14 cellular contexts compared by ENCODE assay signal in the genomic region with DNA sequence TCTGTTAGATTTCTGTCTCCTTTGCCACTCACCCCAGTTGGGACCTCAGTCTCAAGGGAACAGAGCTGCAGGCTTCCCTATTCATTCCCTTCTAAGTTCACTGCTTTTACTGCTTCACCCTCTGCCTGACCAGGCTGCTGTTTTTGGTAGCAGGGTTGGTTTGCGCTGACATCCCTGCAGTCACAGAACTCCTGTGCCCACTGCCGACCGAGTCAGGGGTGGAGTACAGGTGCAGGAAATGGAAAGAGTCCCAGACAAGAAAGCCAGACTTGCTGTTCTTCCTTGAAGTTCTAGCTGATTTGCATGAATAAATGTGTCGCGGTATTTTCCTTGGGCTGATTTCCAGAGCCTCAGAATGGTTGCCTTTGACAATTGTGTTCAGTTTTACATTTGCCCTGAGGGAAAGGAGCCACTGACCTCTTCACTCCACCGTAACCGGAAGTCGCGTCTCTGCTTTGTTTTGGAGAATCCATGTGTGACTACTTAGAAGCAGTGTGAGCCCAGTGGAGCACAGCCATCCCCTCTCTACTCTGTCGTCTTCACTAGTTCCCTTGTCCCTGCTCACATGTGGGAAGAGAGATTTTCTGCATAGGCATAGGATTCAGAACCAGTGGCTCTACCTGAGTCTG.
DNase-seq lines count a peak whose midpoint lies in the region; ATAC-seq and TF ChIP-seq lines count a peak whose summit lies in the region.
"Had no signal": no experiment of that assay in that cellular context is flagged by ENCODE, and none has a peak within 500 bp of the region (broad histone marks: within the 10 kb centered on the region; RNA-seq: fewer than 3 reads in every experiment).

No MANE protein-coding gene starts in this region.

- POLR2A ChIA-PET in activated CD4-positive, alpha-beta T cell treated with anti-CD3 and anti-CD28 coated beads for 36 hours (lab: Charles Lee): no interaction called here
- POLR2A ChIA-PET in OCI-LY7 (lab: Charles Lee): interaction anchor here (0.6 kb wide), 1 partner anchor 14 kb away, joined by 3 read pairs; no protein-coding TSS in a partner anchor

- peaks cover 60% of the 10 kb centered on the region for H3K36me3 ChIP-seq in OCI-LY7 (ENCODE audit: insufficient read depth, low read length)
- H3K36me3 ChIP-seq in thyroid gland: peaks cover 10% of the 10 kb centered on the region in 2 donors
- peaks cover 0 to 34% of the 10 kb centered on the region in 2 donors for H3K36me3 ChIP-seq in vagina

- H3K9me2 ChIP-seq in OCI-LY7 (ENCODE audit: insufficient read depth, low read length): no peaks in the 10 kb centered on the region

- ATAC-seq in activated CD4-positive, alpha-beta T cell treated with anti-CD3 and anti-CD28 coated beads for 36 hours: no peak
- ATAC-seq in HG03460 (IDR thresholded peaks at IDR 0.05; ENCODE audit: unreplicated experiment): no peak
- ATAC-seq: sciatic nerve had no signal

- H3K4me3 ChIP-seq in OCI-LY7 (ENCODE audit: low read depth, low read length, poor library complexity, severe bottlenecking) (no peak overlapping the region), thyroid gland (replicated peaks in 1 of 3) (no peak overlapping the region), vagina (no peak overlapping the region)
- H3K4me3 ChIP-seq: PC-9 had no signal

- H3K27me3 ChIP-seq in thyroid gland (no peaks in the 10 kb centered on the region), vagina (no peaks in the 10 kb centered on the region)

- no peaks in the 10 kb centered on the region for H3K9me3 Mint-ChIP-seq in activated CD4-positive, alpha-beta T cell treated with anti-CD3 and anti-CD28 coated beads for 36 hours (ENCODE audit: low read depth)

- H3K27ac ChIP-seq in OCI-LY7 (ENCODE audit: low read depth, low read length, poor library complexity, severe bottlenecking): peak overlapping the region; percentile 19
- H3K27ac ChIP-seq in thyroid gland: peak overlapping the region; percentile 44 to 53 (median 48)
- H3K27ac ChIP-seq in vagina: no peak overlapping the region
- H3K27ac ChIP-seq: PC-9 had no signal

- no peaks in the 10 kb centered on the region for H3K79me2 ChIP-seq in OCI-LY7 (ENCODE audit: insufficient read depth, low read depth, low read length)

- TF ChIP-seq CTCF in OCI-LY7 (conservative IDR thresholded peaks at IDR 0.05; ENCODE audit: low read length): no peak
- TF ChIP-seq CTCF in thyroid gland (IDR thresholded peaks at IDR 0.05): no peak
- TF ChIP-seq CTCF in vagina (IDR thresholded peaks at IDR 0.05): no peak

- no peaks in the 10 kb centered on the region for H3K27me3 Mint-ChIP-seq in activated CD4-positive, alpha-beta T cell treated with anti-CD3 and anti-CD28 coated beads for 36 hours

- CTCF ChIA-PET in activated CD4-positive, alpha-beta T cell treated with anti-CD3 and anti-CD28 coated beads for 36 hours (lab: Charles Lee): no interaction called here
- CTCF ChIA-PET in OCI-LY7 (lab: Charles Lee; ENCODE audit: unreplicated experiment): no interaction called here

- peaks cover 25% of the 10 kb centered on the region for H3K4me1 Mint-ChIP-seq in activated CD4-positive, alpha-beta T cell treated with anti-CD3 and anti-CD28 coated beads for 36 hours

- peaks cover 41% of the 10 kb centered on the region for H3K36me3 Mint-ChIP-seq in activated CD4-positive, alpha-beta T cell treated with anti-CD3 and anti-CD28 coated beads for 36 hours (ENCODE audit: low read depth)

- H3K4me3 Mint-ChIP-seq in activated CD4-positive, alpha-beta T cell treated with anti-CD3 and anti-CD28 coated beads for 36 hours: no peak overlapping the region

- H3K9me3 ChIP-seq in OCI-LY7 (ENCODE audit: low read length) (no peaks in the 10 kb centered on the region), thyroid gland (no peaks in the 10 kb centered on the region), vagina (no peaks in the 10 kb centered on the region)

- H3K4me1 ChIP-seq in OCI-LY7 (ENCODE audit: insufficient read depth, low read length, poor library complexity, severe bottlenecking) (peaks cover 35% of the 10 kb centered on the region), thyroid gland (peaks cover 18 to 28% of the 10 kb centered on the region in 2 donors), vagina (no peaks in the 10 kb centered on the region)

- BruUV-seq in OCI-LY7 (replicated peaks; lab: Mats Ljungman, UMichigan): no TSS peak

- no peaks in the 10 kb centered on the region for H4K20me1 ChIP-seq in OCI-LY7 (ENCODE audit: insufficient read depth, low read length)

- H2AFZ ChIP-seq in OCI-LY7 (ENCODE audit: low read length): no peak overlapping the region
- H2AFZ ChIP-seq: PC-9 had no signal

- peak overlapping the region; percentile 16 for H3K27ac Mint-ChIP-seq in activated CD4-positive, alpha-beta T cell treated with anti-CD3 and anti-CD28 coated beads for 36 hours

- peak overlapping the region; percentile 23 for H3K4me2 ChIP-seq in OCI-LY7 (ENCODE audit: low read length)
- H3K4me2 ChIP-seq: PC-9 had no signal

- no peak for DNase-seq in activated CD4-positive, alpha-beta T cell treated with anti-CD3 and anti-CD28 coated beads for 36 hours
- no peak for DNase-seq in activated CD4-positive, alpha-beta T cell treated with anti-CD3 and anti-CD28 coated beads for 1 hour
- DNase-seq in OCI-LY7 (ENCODE audit: low spot score): no peak
- DNase-seq in islet precursor cell: peak; percentile 63
- DNase-seq in thyroid gland: peak; percentile 79 to 81
- DNase-seq in vagina (ENCODE audit: extremely low spot score in 2 of 2): no peak
- DNase-seq in NCI-H2081 treated with DMSO at 0.1 percent for 48 hours (lab: John Stamatoyannopoulos, UW): no peak
- DNase-seq: anterior cingulate cortex, GF-D8, hippocampal formation, NCI-H1694 had no signal

- TF ChIP-seq POLR2A in thyroid gland (IDR thresholded peaks at IDR 0.05) (no peak), vagina (IDR thresholded peaks at IDR 0.05) (no peak)

- WGBS in thyroid gland, 2 donors: 40 to 41% methylated on average over 10 of the region's 10 CpGs

- intact Hi-C loops in activated CD4-positive, alpha-beta T cell treated with anti-CD3 and anti-CD28 coated beads for 36 hours (cut with DNase I, micrococcal nuclease): no loop called here
- intact Hi-C loops in OCI-LY7 (cut with micrococcal nuclease; ENCODE audit: unreplicated experiment) (no loop called here), thyroid gland (cut with DNase I) (no loop called here), vagina (cut with DNase I) (no loop called here)

Comparison
In these comparisons a context has a peak if more than half of its experiments do, and no peak if none do; other contexts are left out.
1. DNase-seq: peak in islet precursor cell (single experiment) and thyroid gland (2 of 2); none in activated CD4-positive, alpha-beta T cell treated with anti-CD3 and anti-CD28 coated beads for 36 hours (single experiment), activated CD4-positive, alpha-beta T cell treated with anti-CD3 and anti-CD28 coated beads for 1 hour (single experiment), OCI-LY7 (single experiment), vagina (0 of 2) and NCI-H2081 treated with DMSO at 0.1 percent for 48 hours (single experiment).